ENCODE assay signal across 8 cellular contexts in the genomic region with DNA sequence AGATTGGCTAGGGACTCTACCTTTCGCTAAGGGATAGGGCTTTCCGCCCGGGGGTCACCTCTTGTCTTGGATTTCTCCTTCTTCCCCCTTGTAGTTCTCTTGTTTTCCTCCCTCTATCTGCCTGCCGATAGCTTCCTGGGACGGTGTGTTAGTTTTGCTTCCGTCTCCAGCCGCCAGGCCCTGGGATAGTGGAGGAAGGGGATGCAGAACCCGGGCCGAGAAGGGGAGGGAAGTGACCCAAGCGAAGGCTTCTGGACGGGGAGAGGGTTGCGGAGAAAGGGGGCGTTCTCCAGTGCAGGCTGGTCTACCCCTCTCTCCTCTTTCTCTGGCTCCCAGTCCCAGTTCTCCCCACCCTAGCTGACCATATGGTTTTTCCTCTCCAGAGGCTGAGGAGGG. TPM values are rescaled to one million over a fixed set of nuclear protein-coding genes. Genes with fewer than 3 reads are reported as not detected.
DNase-seq lines count a peak whose midpoint lies in the region; ATAC-seq and TF ChIP-seq lines count a peak whose summit lies in the region.

No MANE protein-coding gene starts in this region.

- no peak overlapping the region for H3K27ac Mint-ChIP-seq in stimulated activated naive CD8-positive, alpha-beta T cell treated with anti-CD3 and anti-CD28 coated beads, Interleukin-15, Interleukin-2, amounts not matched to agents 100 ng/mL and 50 ng/mL, for 24 hours

- H3K4me1 ChIP-seq in ascending aorta, result peaks cover 4 to 25% of the 10 kb centered on the region in 2 donors

- peaks cover 18% of the 10 kb centered on the region for H3K27me3 Mint-ChIP-seq in stimulated activated naive CD8-positive, alpha-beta T cell treated with anti-CD3 and anti-CD28 coated beads, Interleukin-15, Interleukin-2, amounts not matched to agents 100 ng/mL and 50 ng/mL, for 24 hours

- no peaks in the 10 kb centered on the region for H3K36me3 ChIP-seq in ascending aorta

- in situ Hi-C loops in GM13976 (cut with MboI; ENCODE audit: low sequenced_read_pairs, unreplicated experiment), result no loop called here

- H3K4me1 Mint-ChIP-seq in stimulated activated naive CD8-positive, alpha-beta T cell treated with anti-CD3 and anti-CD28 coated beads, Interleukin-15, Interleukin-2, amounts not matched to agents 100 ng/mL and 50 ng/mL, for 24 hours (ENCODE audit: low read depth), result peaks cover 19% of the 10 kb centered on the region

- no peaks in the 10 kb centered on the region for H3K9me3 ChIP-seq in ascending aorta

- intact Hi-C loops in ascending aorta (cut with DNase I), result loop anchor here (1.0 to 2.0 kb wide), 4 partner anchors 30 to 258 kb away; a partner anchor contains a TSS

- no peak for TF ChIP-seq CTCF in C4-2B (conservative IDR thresholded peaks at IDR 0.05)
- no peak for TF ChIP-seq CTCF in HL-60 (IDR thresholded peaks at IDR 0.05; ENCODE audit: insufficient read depth, low read length)
- no peak for TF ChIP-seq CTCF in ascending aorta (IDR thresholded peaks at IDR 0.05)
- no peak for TF ChIP-seq CTCF in GM13976 (IDR thresholded peaks at IDR 0.05; ENCODE audit: borderline replicate concordance, control extremely low read depth, extremely low read depth, insufficient read depth, missing control alignments)

- DNase-seq in HL-60 (ENCODE audit: low read depth in 1 of 2, low spot score in 1 of 2) (peak in 1 of 2 experiments; percentile 7), ascending aorta (ENCODE audit: low spot score in 2 of 2) (no peak), inferior parietal cortex (ENCODE audit: extremely low spot score) (peak; percentile 8), GM13976 (ENCODE audit: low spot score) (no peak)
- DNase-seq in effector CD4-positive, alpha-beta T cell, result no peak

- no peak for ATAC-seq in GM19463 (IDR thresholded peaks at IDR 0.05; ENCODE audit: unreplicated experiment)

- H3K4me3 ChIP-seq in HL-60 (replicated peaks; ENCODE audit: insufficient read depth, low read length), result peak overlapping the region; percentile 77
- peak overlapping the region; percentile 63 to 79 for H3K4me3 ChIP-seq in ascending aorta

- H3K27me3 ChIP-seq in HL-60 (ENCODE audit: insufficient read depth, poor library complexity, severe bottlenecking), result no peaks in the 10 kb centered on the region
- no peaks in the 10 kb centered on the region for H3K27me3 ChIP-seq in ascending aorta

- peak overlapping the region; percentile 90 for H3K4me3 Mint-ChIP-seq in stimulated activated naive CD8-positive, alpha-beta T cell treated with anti-CD3 and anti-CD28 coated beads, Interleukin-15, Interleukin-2, amounts not matched to agents 100 ng/mL and 50 ng/mL, for 24 hours

- no peaks in the 10 kb centered on the region for H3K36me3 Mint-ChIP-seq in stimulated activated naive CD8-positive, alpha-beta T cell treated with anti-CD3 and anti-CD28 coated beads, Interleukin-15, Interleukin-2, amounts not matched to agents 100 ng/mL and 50 ng/mL, for 24 hours (ENCODE audit: low read depth)

- H3K27ac ChIP-seq in C4-2B (peak overlapping the region; percentile 83), HL-60 (replicated peaks) (no peak overlapping the region), ascending aorta (peak overlapping the region; percentile 71 to 75)

- H3K9me3 Mint-ChIP-seq in stimulated activated naive CD8-positive, alpha-beta T cell treated with anti-CD3 and anti-CD28 coated beads, Interleukin-15, Interleukin-2, amounts not matched to agents 100 ng/mL and 50 ng/mL, for 24 hours, result no peaks in the 10 kb centered on the region

RNA-seq across cellular contexts. Expression of a gene that starts 0.9 kb away (rescaled TPM):
- total RNA-seq in ascending aorta, result 2.3 TPM

RNA-seq across cellular contexts. Expression of a gene that starts 29.8 kb away (rescaled TPM):
- not detected for total RNA-seq in ascending aorta
